In the genomic region with DNA sequence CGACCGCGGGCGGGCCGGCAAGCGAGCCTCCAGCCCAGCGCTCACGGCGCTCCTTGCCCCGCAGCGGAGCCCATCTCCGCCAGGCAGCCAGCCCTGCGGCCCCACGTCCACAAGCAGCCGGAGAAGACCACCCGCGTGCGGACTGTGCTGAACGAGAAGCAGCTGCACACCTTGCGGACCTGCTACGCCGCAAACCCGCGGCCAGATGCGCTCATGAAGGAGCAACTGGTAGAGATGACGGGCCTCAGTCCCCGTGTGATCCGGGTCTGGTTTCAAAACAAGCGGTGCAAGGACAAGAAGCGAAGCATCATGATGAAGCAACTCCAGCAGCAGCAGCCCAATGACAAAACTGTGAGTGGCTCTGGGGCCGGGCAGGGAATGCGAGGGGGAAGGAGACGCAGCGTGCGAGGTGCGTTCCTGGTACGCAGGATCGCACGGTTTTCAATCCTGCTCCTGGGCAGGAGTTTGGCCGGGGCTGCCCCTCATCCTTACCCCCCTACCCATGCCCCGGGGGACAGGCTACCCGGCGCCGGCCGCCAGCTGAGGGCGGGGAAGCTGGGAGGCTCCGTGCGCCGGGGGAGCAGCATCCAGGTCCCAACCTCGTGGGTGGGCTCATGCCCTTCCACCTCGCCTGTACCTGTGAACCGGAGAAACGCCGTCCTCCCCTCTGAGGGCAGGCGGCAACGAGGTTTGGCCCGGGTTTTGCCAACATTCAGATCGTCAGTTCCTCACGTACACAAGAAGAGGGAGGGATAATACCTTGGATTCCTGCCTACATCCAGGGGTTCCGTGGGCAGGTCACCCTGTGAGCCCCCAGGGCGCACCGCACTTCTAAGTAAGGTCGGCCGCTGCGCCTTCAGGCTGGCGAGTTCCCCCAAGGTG, we compare ENCODE assay signal across 2 cellular contexts.
A peak's percentile ranks its signal among the peaks of the same experiment; 100 is the strongest.
TF ChIP-seq lines count a peak whose summit lies in the region.

No MANE protein-coding gene starts in this region.

TF ChIP-seq in endothelial cell of umbilical vein, 7 proteins besides CTCF, POLR2A, EP300 and RAD21:
- TF ChIP-seq JUN (IDR thresholded peaks at IDR 0.05; ENCODE audit: borderline replicate concordance, insufficient read depth, insufficient read length, low read depth) (no peak), EZH2 (IDR thresholded peaks at IDR 0.05; ENCODE audit: borderline replicate concordance, low read depth, low read length, severe bottlenecking) (peak; percentile 45), GATA2 (IDR thresholded peaks at IDR 0.05; ENCODE audit: insufficient read depth, insufficient read length, low read depth, low read length) (no peak)
- TF ChIP-seq, protein P1, sequence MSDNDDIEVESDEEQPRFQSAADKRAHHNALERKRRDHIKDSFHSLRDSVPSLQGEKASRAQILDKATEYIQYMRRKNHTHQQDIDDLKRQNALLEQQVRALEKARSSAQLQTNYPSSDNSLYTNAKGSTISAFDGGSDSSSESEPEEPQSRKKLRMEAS (IDR thresholded peaks at IDR 0.05; ENCODE audit: insufficient read depth, insufficient read length) = no peak

TF ChIP-seq in neural cell, 6 proteins besides CTCF, POLR2A, EP300 and RAD21 (continued from another document):
- TF ChIP-seq, protein P2, sequence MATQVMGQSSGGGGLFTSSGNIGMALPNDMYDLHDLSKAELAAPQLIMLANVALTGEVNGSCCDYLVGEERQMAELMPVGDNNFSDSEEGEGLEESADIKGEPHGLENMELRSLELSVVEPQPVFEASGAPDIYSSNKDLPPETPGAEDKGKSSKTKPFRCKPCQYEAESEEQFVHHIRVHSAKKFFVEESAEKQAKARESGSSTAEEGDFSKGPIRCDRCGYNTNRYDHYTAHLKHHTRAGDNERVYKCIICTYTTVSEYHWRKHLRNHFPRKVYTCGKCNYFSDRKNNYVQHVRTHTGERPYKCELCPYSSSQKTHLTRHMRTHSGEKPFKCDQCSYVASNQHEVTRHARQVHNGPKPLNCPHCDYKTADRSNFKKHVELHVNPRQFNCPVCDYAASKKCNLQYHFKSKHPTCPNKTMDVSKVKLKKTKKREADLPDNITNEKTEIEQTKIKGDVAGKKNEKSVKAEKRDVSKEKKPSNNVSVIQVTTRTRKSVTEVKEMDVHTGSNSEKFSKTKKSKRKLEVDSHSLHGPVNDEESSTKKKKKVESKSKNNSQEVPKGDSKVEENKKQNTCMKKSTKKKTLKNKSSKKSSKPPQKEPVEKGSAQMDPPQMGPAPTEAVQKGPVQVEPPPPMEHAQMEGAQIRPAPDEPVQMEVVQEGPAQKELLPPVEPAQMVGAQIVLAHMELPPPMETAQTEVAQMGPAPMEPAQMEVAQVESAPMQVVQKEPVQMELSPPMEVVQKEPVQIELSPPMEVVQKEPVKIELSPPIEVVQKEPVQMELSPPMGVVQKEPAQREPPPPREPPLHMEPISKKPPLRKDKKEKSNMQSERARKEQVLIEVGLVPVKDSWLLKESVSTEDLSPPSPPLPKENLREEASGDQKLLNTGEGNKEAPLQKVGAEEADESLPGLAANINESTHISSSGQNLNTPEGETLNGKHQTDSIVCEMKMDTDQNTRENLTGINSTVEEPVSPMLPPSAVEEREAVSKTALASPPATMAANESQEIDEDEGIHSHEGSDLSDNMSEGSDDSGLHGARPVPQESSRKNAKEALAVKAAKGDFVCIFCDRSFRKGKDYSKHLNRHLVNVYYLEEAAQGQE (IDR thresholded peaks at IDR 0.05; ENCODE audit: borderline replicate concordance) = no peak
- TF ChIP-seq MXI1 (conservative IDR thresholded peaks at IDR 0.05; ENCODE audit: poor library complexity, severe bottlenecking) (peak; percentile 43), POLR2AphosphoS5 (IDR thresholded peaks at IDR 0.05) (peak; percentile 30), EZH2 (IDR thresholded peaks at IDR 0.05; ENCODE audit: borderline replicate concordance, insufficient read depth, low read length, poor library complexity, severe bottlenecking) (no peak), TAF1 (IDR thresholded peaks at IDR 0.05; ENCODE audit: low read depth) (no peak)
